In genomic region chr9:98943682-98944129, GRCh38 we compare ENCODE assay signal across 8 cellular contexts. TPM values are rescaled to one million over a fixed set of nuclear protein-coding genes. Genes with fewer than 3 reads are reported as not detected.
DNase-seq lines count a peak whose midpoint lies in the region; ATAC-seq and TF ChIP-seq lines count a peak whose summit lies in the region.

TSS of gene COL15A1 (plus strand) at chr9:98943907. CDS start at chr9:98944062, 155 bp downstream.

- H4K20me1 ChIP-seq in SK-N-SH (ENCODE audit: insufficient read depth) (no peaks in the 10 kb centered on the region), PC-9 (ENCODE audit: insufficient read depth) (no peaks in the 10 kb centered on the region), MM.1S (ENCODE audit: insufficient read depth, low read length) (no peaks in the 10 kb centered on the region)

- H3K4me2 ChIP-seq in SK-N-SH (peak within 1 kb of the TSS; percentile 87), PC-9 (no peak within 1 kb of the TSS), MM.1S (ENCODE audit: low read depth, low read length) (no peak within 1 kb of the TSS)

- H3F3A ChIP-seq in SK-N-SH (replicated peaks; ENCODE audit: insufficient read depth) (no peaks in the 10 kb centered on the region), PC-9 (ENCODE audit: insufficient read depth, low read depth) (no peaks in the 10 kb centered on the region), MM.1S (ENCODE audit: insufficient read depth, low read length) (no peaks in the 10 kb centered on the region)

- BruUV-seq in PC-9 (replicated peaks; lab: Mats Ljungman, UMichigan), result no TSS peak

- H3K4me3 ChIP-seq in SK-N-SH (ENCODE audit: low read depth in 2 of 2, low read length in 1 of 2) (peak within 1 kb of the TSS; percentile 25 to 60; a peak in 3 of 4 replicates), prostate gland (peak within 1 kb of the TSS; percentile 31 to 40), PC-9 (no peak within 1 kb of the TSS), MM.1S (ENCODE audit: low read length) (no peak within 1 kb of the TSS)

- H3K9ac ChIP-seq in SK-N-SH (peak within 1 kb of the TSS; percentile 25; the same call in 1 of the 2 replicates), MM.1S (ENCODE audit: low read length) (no peak within 1 kb of the TSS)

- H2AFZ ChIP-seq in SK-N-SH (ENCODE audit: low read depth), result peak within 1 kb of the TSS; percentile 80
- no peak within 1 kb of the TSS for H2AFZ ChIP-seq in PC-9
- H2AFZ ChIP-seq in MM.1S (ENCODE audit: low read length), result no peak within 1 kb of the TSS

- H3K27ac ChIP-seq in SK-N-SH (ENCODE audit: low read depth in 2 of 2, low read length in 1 of 2), result no peak within 1 kb of the TSS
- peak within 1 kb of the TSS; percentile 64 to 65 for H3K27ac ChIP-seq in prostate gland
- no peak within 1 kb of the TSS for H3K27ac ChIP-seq in PC-9
- no peak within 1 kb of the TSS for H3K27ac ChIP-seq in MM.1S (ENCODE audit: low read length)

- H3K36me3 ChIP-seq in SK-N-SH (replicated peaks in 1 of 2; ENCODE audit: control insufficient read depth in 1 of 2, insufficient read depth in 2 of 2, low read length in 1 of 2) (no peaks in the 10 kb centered on the region), prostate gland (no peaks in the 10 kb centered on the region), PC-9 (ENCODE audit: low read depth) (no peaks in the 10 kb centered on the region), MM.1S (replicated peaks; ENCODE audit: insufficient read depth, low read length) (no peaks in the 10 kb centered on the region)

- no peak for TF ChIP-seq POLR2A in prostate gland (IDR thresholded peaks at IDR 0.05)

- POLR2A ChIA-PET in SK-N-SH (lab: Yijun Ruan, JAX) (no interaction called here), PC-9 (lab: Charles Lee; ENCODE audit: unreplicated experiment) (no interaction called here)

- no peaks in the 10 kb centered on the region for H3K9me2 ChIP-seq in SK-N-SH
- H3K9me2 ChIP-seq in PC-9 (ENCODE audit: insufficient read depth), result no peaks in the 10 kb centered on the region
- no peaks in the 10 kb centered on the region for H3K9me2 ChIP-seq in MM.1S (replicated peaks; ENCODE audit: insufficient read depth, low read length)

- H3K4me1 ChIP-seq in SK-N-SH (ENCODE audit: control insufficient read depth in 1 of 2, insufficient read depth in 2 of 2, low read depth in 1 of 2, low read length in 1 of 2) (peaks cover 0 to 3% of the 10 kb centered on the region in 2 experiments; a peak in 1 of 4 replicates), prostate gland (replicated peaks) (peaks cover 4% of the 10 kb centered on the region), PC-9 (replicated peaks; ENCODE audit: insufficient read depth) (no peaks in the 10 kb centered on the region), MM.1S (ENCODE audit: low read length) (no peaks in the 10 kb centered on the region)

- ATAC-seq in Right ventricle myocardium inferior, result peak; percentile 66
- no peak for ATAC-seq in HG02588 (IDR thresholded peaks at IDR 0.05; ENCODE audit: unreplicated experiment)
- ATAC-seq in HG03045 (IDR thresholded peaks at IDR 0.05; ENCODE audit: unreplicated experiment), result no peak

- TF ChIP-seq CTCF in SK-N-SH (IDR thresholded peaks at IDR 0.05) (no peak), prostate gland (IDR thresholded peaks at IDR 0.05) (no peak), PC-9 (conservative IDR thresholded peaks at IDR 0.05) (no peak), MM.1S (IDR thresholded peaks at IDR 0.05; ENCODE audit: low read length) (no peak)

- no peak for TF ChIP-seq RAD21 in SK-N-SH (IDR thresholded peaks at IDR 0.05; ENCODE audit: low read length)

- H3K79me2 ChIP-seq in SK-N-SH (ENCODE audit: insufficient read depth) (no peaks in the 10 kb centered on the region), PC-9 (ENCODE audit: low read depth) (no peaks in the 10 kb centered on the region), MM.1S (ENCODE audit: low read length) (no peaks in the 10 kb centered on the region)

- no peak for TF ChIP-seq EP300 in SK-N-SH (IDR thresholded peaks at IDR 0.05; ENCODE audit: borderline replicate concordance in 1 of 2, low read depth in 1 of 2, low read length in 1 of 2)

- CTCF ChIA-PET in SK-N-SH (lab: Yijun Ruan, JAX), result interaction anchor here (0.8 to 1.2 kb wide), 3 partner anchors 32 to 135 kb away, joined by 3 to 4 read pairs (median 3); no protein-coding TSS in a partner anchor
- CTCF ChIA-PET in PC-9 (lab: Charles Lee), result no interaction called here

- 2% methylated on average over 10 of the region's 65 CpGs for WGBS in SK-N-SH (ENCODE audit: low lambda C conversion rate)
- WGBS in prostate gland, result under 1% methylated on average over 32 of the region's 65 CpGs

- H3K27me3 ChIP-seq in SK-N-SH (ENCODE audit: insufficient read depth) (peaks cover 31% of the 10 kb centered on the region), prostate gland (replicated peaks; ENCODE audit: insufficient read depth) (peaks cover 17% of the 10 kb centered on the region), PC-9 (ENCODE audit: insufficient read depth, low read depth) (peaks cover 55% of the 10 kb centered on the region), MM.1S (replicated peaks; ENCODE audit: insufficient read depth, low read length) (peaks cover 13% of the 10 kb centered on the region; the same call in 1 of the 2 replicates)

- no peaks in the 10 kb centered on the region for H3K9me3 ChIP-seq in SK-N-SH
- no peaks in the 10 kb centered on the region for H3K9me3 ChIP-seq in prostate gland
- H3K9me3 ChIP-seq in PC-9 (ENCODE audit: insufficient read depth, low read depth), result no peaks in the 10 kb centered on the region
- H3K9me3 ChIP-seq in MM.1S (replicated peaks; ENCODE audit: insufficient read depth, low read length), result no peaks in the 10 kb centered on the region

- intact Hi-C loops in Right ventricle myocardium inferior (cut with DNase I), result loop anchor here (5.0 to 10.0 kb wide), 2 partner anchors 36 to 79 kb away; no protein-coding TSS in a partner anchor
- intact Hi-C loops in prostate gland (cut with DNase I), result no loop called here
- intact Hi-C loops in PC-9 (cut with micrococcal nuclease; ENCODE audit: unreplicated experiment), result no loop called here

- DNase-seq in ELR (ENCODE audit: low read depth) (peak; percentile 20), SK-N-SH (peak; percentile 69), Right ventricle myocardium inferior (ENCODE audit: missing footprints) (peak; percentile 66), prostate gland (ENCODE audit: low spot score) (no peak), PC-9 (no peak), MM.1S (no peak)

TF ChIP-seq in SK-N-SH, 30 proteins besides CTCF, POLR2A, EP300 and RAD21 (continues in another document):
- TF ChIP-seq SIN3A (IDR thresholded peaks at IDR 0.05; ENCODE audit: borderline replicate concordance, low read depth, low read length), result no peak
- no peak for TF ChIP-seq FOXJ3 (CRISPR knock-in tag; IDR thresholded peaks at IDR 0.05)
- TF ChIP-seq REST (IDR thresholded peaks at IDR 0.05; ENCODE audit: low read depth, low read length), result no peak
- TF ChIP-seq RCOR1 (IDR thresholded peaks at IDR 0.05; ENCODE audit: low read length), result no peak
- TF ChIP-seq MAX (IDR thresholded peaks at IDR 0.05; ENCODE audit: low read depth), result no peak
- no peak for TF ChIP-seq TEAD4 (IDR thresholded peaks at IDR 0.05; ENCODE audit: borderline replicate concordance, insufficient read depth)
- no peak for TF ChIP-seq JUND (IDR thresholded peaks at IDR 0.05)
- no peak for TF ChIP-seq NFIC (IDR thresholded peaks at IDR 0.05; ENCODE audit: borderline replicate concordance)
- no peak for TF ChIP-seq FOXM1 (IDR thresholded peaks at IDR 0.05; ENCODE audit: low read depth)
- TF ChIP-seq MEF2A (IDR thresholded peaks at IDR 0.05; ENCODE audit: borderline replicate concordance, low read depth), result no peak
- TF ChIP-seq RXRA (IDR thresholded peaks at IDR 0.05; ENCODE audit: borderline replicate concordance, low read depth), result no peak
- TF ChIP-seq MXI1 (IDR thresholded peaks at IDR 0.05; ENCODE audit: low read depth, low read length), result no peak
- TF ChIP-seq TCF12 (IDR thresholded peaks at IDR 0.05), result no peak
- no peak for TF ChIP-seq CHD2 (IDR thresholded peaks at IDR 0.05; ENCODE audit: low read length, partially characterized antibody)

RNA-seq across cellular contexts. Expression of gene COL15A1, which starts in this region (rescaled TPM):
- polyA plus RNA-seq in SK-N-SH (2012; rRNA removed), result 0.76 and 0.84 TPM in 2 replicates
- polyA plus RNA-seq in SK-N-SH (2012; cell fraction: cytosol; rRNA removed), result 0.55 and 0.72 TPM in 2 replicates
- 1.3 and 2.5 TPM in 2 replicates for polyA plus RNA-seq in SK-N-SH (2012; cell fraction: nucleus; rRNA removed)
- 58.3 TPM for total RNA-seq in Right ventricle myocardium inferior
- total RNA-seq in prostate gland, result 10 to 100 TPM; 10.3 to 79.9 TPM
- not detected in 2 replicates for total RNA-seq in PC-9 (2021)

Comparison
In these comparisons a context has a peak if more than half of its experiments do, and no peak if none do; other contexts are left out.
1. RNA of gene COL15A1 (total RNA-seq): 10.3 to 79.9 TPM in prostate gland and 58.3 TPM in Right ventricle myocardium inferior (single experiment); not detected in PC-9; every median in the first group is over 10 times any median in the second.
2. DNase-seq: peak in ELR (single experiment), SK-N-SH (single experiment) and Right ventricle myocardium inferior (single experiment); none in prostate gland (single experiment), PC-9 (0 of 2) and MM.1S (single experiment).
3. H3K27ac ChIP-seq: peak in prostate gland (2 of 2); none in SK-N-SH (0 of 2), PC-9 (single experiment) and MM.1S (single experiment).
4. H3K4me3 ChIP-seq: peak in SK-N-SH (2 of 2) and prostate gland (2 of 2); none in PC-9 (single experiment) and MM.1S (single experiment).